Comparison of ENCODE assay signal across 20 cellular contexts in genomic region chr17:41419712-41420111, GRCh38. TPM values are rescaled to one million over a fixed set of nuclear protein-coding genes. Genes with fewer than 3 reads are reported as not detected.
A peak's percentile ranks its signal among the peaks of the same experiment; 100 is the strongest.
DNase-seq lines count a peak whose midpoint lies in the region; ATAC-seq and TF ChIP-seq lines count a peak whose summit lies in the region.
"Had no signal": no experiment of that assay in that cellular context is flagged by ENCODE, and none has a peak within 500 bp of the region (broad histone marks: within the 10 kb centered on the region; RNA-seq: fewer than 3 reads in every experiment).

No MANE protein-coding gene starts in this region.

- no peak overlapping the region for H3K23ac ChIP-seq in IMR-90 (ENCODE audit: low read depth, low read length)

- intact Hi-C loops in IMR-90 (cut with micrococcal nuclease) (no loop called here), MCF 10A (cut with micrococcal nuclease) (no loop called here), prostate gland (cut with DNase I) (no loop called here)

- peak overlapping the region; percentile 32 for H3K14ac ChIP-seq in IMR-90 (replicated peaks; ENCODE audit: low read depth, low read length)

- no peaks in the 10 kb centered on the region for H3K9me3 Mint-ChIP-seq in MCF 10A (ENCODE audit: unreplicated experiment)
- H3K9me3 Mint-ChIP-seq: CD4-positive, alpha-beta T cell had no signal

- in situ Hi-C loops in IMR-90 (cut with MboI; ENCODE audit: low sequenced_read_pairs) = no loop called here

- ATAC-seq in IMR-90 (ENCODE audit: low read depth) (no peak), HG03469 (IDR thresholded peaks at IDR 0.05; ENCODE audit: unreplicated experiment) (no peak)
- ATAC-seq: A549 had no signal

- peaks cover 35% of the 10 kb centered on the region for H3K4me1 ChIP-seq in IMR-90 (ENCODE audit: control insufficient read depth, insufficient read depth, low read length)
- peaks cover 3 to 24% of the 10 kb centered on the region in 2 donors for H3K4me1 ChIP-seq in esophagus (ENCODE audit: control insufficient read depth in 2 of 2, insufficient read depth in 2 of 2, low read length in 1 of 2)
- peaks cover 3% of the 10 kb centered on the region for H3K4me1 ChIP-seq in prostate gland (replicated peaks)
- H3K4me1 ChIP-seq: HAP-1, SJCRH30 had no signal

- H4K8ac ChIP-seq in IMR-90 (ENCODE audit: low read depth in 2 of 2, low read length in 2 of 2) = peak overlapping the region in 1 of 2 experiments; percentile 9; a peak in 1 of 4 replicates

- dilution Hi-C loops in IMR-90 (cut with HindIII; ENCODE audit: low sequenced_read_pairs, unreplicated experiment) = no loop called here

- no peak for TF ChIP-seq POLR2A in IMR-90 (IDR thresholded peaks at IDR 0.05; ENCODE audit: low read depth, low read length)
- no peak for TF ChIP-seq POLR2A in prostate gland (IDR thresholded peaks at IDR 0.05)

- H3K4me3 ChIP-seq in IMR-90 (ENCODE audit: insufficient read depth, low read depth, low read length) = no peak overlapping the region
- no peak overlapping the region for H3K4me3 ChIP-seq in esophagus (ENCODE audit: low read depth in 1 of 2, low read length in 2 of 2)
- no peak overlapping the region for H3K4me3 ChIP-seq in prostate gland
- H3K4me3 ChIP-seq: A549, HAP-1, SJCRH30 had no signal

- no peak overlapping the region for H2BK5ac ChIP-seq in IMR-90 (ENCODE audit: low read depth, low read length, poor library complexity, severe bottlenecking)

- no peak overlapping the region for H3K9ac ChIP-seq in IMR-90 (ENCODE audit: low read depth, low read length)

- POLR2A ChIA-PET in IMR-90 (lab: Charles Lee; ENCODE audit: unreplicated experiment) (no interaction called here), MCF 10A (lab: Yijun Ruan, JAX) (interaction anchor here (1.1 to 2.4 kb wide), 5 partner anchors 12 to 234 kb away, joined by 3 to 13 read pairs (median 7); no protein-coding TSS in a partner anchor)

- peak overlapping the region; percentile 89; the same call in 1 of the 3 replicates for H2BK15ac ChIP-seq in IMR-90 (ENCODE audit: low read depth, low read length)

- H3K4me2 ChIP-seq in IMR-90 (ENCODE audit: low read depth, low read length) = no peak overlapping the region
- H3K4me2 ChIP-seq: A549 had no signal

- BruUV-seq in IMR-90 (replicated peaks; lab: Mats Ljungman, UMichigan) (no TSS peak), MCF 10A (replicated peaks; lab: Mats Ljungman, UMichigan) (no TSS peak)

- peaks cover 32% of the 10 kb centered on the region for H3K4me1 Mint-ChIP-seq in MCF 10A (ENCODE audit: insufficient read depth, unreplicated experiment)

- DNase-seq in IMR-90 (no peak), MCF 10A (ENCODE audit: unreplicated experiment) (no peak), prostate gland (ENCODE audit: low spot score) (peak; percentile 64), NCI-H2227 treated with DMSO at 0.1 percent for 48 hours (lab: John Stamatoyannopoulos, UW) (no peak), NCI-H2081 treated with DMSO at 0.1 percent for 48 hours (lab: John Stamatoyannopoulos, UW) (no peak)
- DNase-seq in stimulated activated naive CD4-positive, alpha-beta T cell treated with Interleukin-2 at 50 U/mL for 16 hours (lab: John Stamatoyannopoulos, UW) = no peak
- DNase-seq: Caco-2; CD4-positive, alpha-beta T cell; GF-D8; KBM-7; NCI-H1105 treated with DMSO at 0.1 percent for 48 hours; NCI-H1694; NCI-H510A; NCI-H82; SJCRH30 had no signal

- H3K4ac ChIP-seq in IMR-90 (ENCODE audit: low read depth, low read length) = peak overlapping the region; percentile 63; the same call in 1 of the 2 replicates

- no peak overlapping the region for H2AFZ ChIP-seq in IMR-90 (replicated peaks; ENCODE audit: low read length, poor library complexity)

- H4K20me1 ChIP-seq in IMR-90 (ENCODE audit: insufficient read depth, low read length) = no peaks in the 10 kb centered on the region

- peak overlapping the region; percentile 79 for H2BK120ac ChIP-seq in IMR-90 (ENCODE audit: low read depth, low read length)

- peak overlapping the region; percentile 53 for H4K91ac ChIP-seq in IMR-90 (ENCODE audit: insufficient read depth, low read depth, low read length)

- H3K27me3 Mint-ChIP-seq in MCF 10A (ENCODE audit: insufficient read depth, unreplicated experiment) = no peaks in the 10 kb centered on the region
- H3K27me3 Mint-ChIP-seq: CD4-positive, alpha-beta T cell had no signal

- H3K36me3 Mint-ChIP-seq in MCF 10A (ENCODE audit: insufficient read depth, unreplicated experiment) = no peaks in the 10 kb centered on the region

- H3K9me3 ChIP-seq in IMR-90 (ENCODE audit: control insufficient read depth, insufficient read depth, low read length) = no peaks in the 10 kb centered on the region
- H3K9me3 ChIP-seq in esophagus (ENCODE audit: control insufficient read depth in 2 of 2, insufficient read depth in 1 of 2, low read depth in 1 of 2, low read length in 1 of 2) = no peaks in the 10 kb centered on the region
- H3K9me3 ChIP-seq in prostate gland = no peaks in the 10 kb centered on the region
- H3K9me3 ChIP-seq: A549, Caco-2, HAP-1, SJCRH30 had no signal

- peaks cover 29% of the 10 kb centered on the region for H3K9me1 ChIP-seq in IMR-90 (ENCODE audit: insufficient read depth, low read length)

- 86% methylated on average over 1 of the region's 4 CpGs; no CpG with 5 or more reads in 1 of the 2 experiments for WGBS in IMR-90 (ENCODE audit: extremely low coverage in 2 of 2, insufficient read length in 1 of 2), 2 experiments
- WGBS in esophagus, 2 donors = 51 to 74% methylated on average over 4 of the region's 4 CpGs
- WGBS in prostate gland = 30% methylated on average over 4 of the region's 4 CpGs

- TF ChIP-seq CTCF in IMR-90 (conservative IDR thresholded peaks at IDR 0.05; ENCODE audit: low read depth, low read length) = no peak
- no peak for TF ChIP-seq CTCF in MCF 10A (IDR thresholded peaks at IDR 0.05; ENCODE audit: unreplicated experiment)
- TF ChIP-seq CTCF in prostate gland (IDR thresholded peaks at IDR 0.05) = no peak

- no peaks in the 10 kb centered on the region for H3K79me1 ChIP-seq in IMR-90 (ENCODE audit: low read depth in 1 of 2, low read length in 2 of 2)

- peak overlapping the region; percentile 93; the same call in 1 of the 2 replicates for H2BK20ac ChIP-seq in IMR-90 (ENCODE audit: low read depth, low read length)

- peak overlapping the region; percentile 56 for H2AK5ac ChIP-seq in IMR-90 (ENCODE audit: low read depth, low read length)

- peak overlapping the region; percentile 39 for H3K27ac Mint-ChIP-seq in MCF 10A (ENCODE audit: low read depth, unreplicated experiment)
- H3K27ac Mint-ChIP-seq: CD4-positive, alpha-beta T cell had no signal

- H3K36me3 ChIP-seq in IMR-90 (ENCODE audit: control insufficient read depth, insufficient read depth, low read length) (no peaks in the 10 kb centered on the region), esophagus (ENCODE audit: control insufficient read depth in 2 of 2, insufficient read depth in 2 of 2, low read length in 1 of 2) (no peaks in the 10 kb centered on the region), prostate gland (no peaks in the 10 kb centered on the region)
- H3K36me3 ChIP-seq: HAP-1, SJCRH30 had no signal

- no peak overlapping the region for H3K56ac ChIP-seq in IMR-90 (ENCODE audit: extremely low read depth, insufficient read depth, low read length)

- H3K27ac ChIP-seq in IMR-90 (ENCODE audit: insufficient read depth, low read length) = no peak overlapping the region
- peak overlapping the region; percentile 6 to 73 for H3K27ac ChIP-seq in esophagus (ENCODE audit: low read depth in 2 of 2, low read length in 1 of 2)
- no peak overlapping the region for H3K27ac ChIP-seq in prostate gland
- H3K27ac ChIP-seq: A549, SJCRH30 had no signal

- no peaks in the 10 kb centered on the region for H3K27me3 ChIP-seq in IMR-90 (ENCODE audit: control insufficient read depth, insufficient read depth, low read length)
- H3K27me3 ChIP-seq in esophagus (ENCODE audit: control insufficient read depth in 1 of 2, insufficient read depth in 2 of 2, low read length in 2 of 2) = no peaks in the 10 kb centered on the region
- H3K27me3 ChIP-seq in prostate gland (replicated peaks; ENCODE audit: insufficient read depth) = no peaks in the 10 kb centered on the region
- H3K27me3 ChIP-seq: SJCRH30 had no signal

- no peak overlapping the region for H3K4me3 Mint-ChIP-seq in MCF 10A (ENCODE audit: unreplicated experiment)
- H3K4me3 Mint-ChIP-seq: CD4-positive, alpha-beta T cell had no signal

- TF ChIP-seq RAD21 in IMR-90 (IDR thresholded peaks at IDR 0.05; ENCODE audit: low read length) = no peak

- peak overlapping the region; percentile 33; the same call in 1 of the 2 replicates for H4K5ac ChIP-seq in IMR-90 (ENCODE audit: low read depth, low read length)

- CTCF ChIA-PET in IMR-90 (lab: Yijun Ruan, JAX) = interaction anchor here (1.9 kb wide), 1 partner anchor 129 kb away, joined by 4 read pairs; no protein-coding TSS in a partner anchor
- CTCF ChIA-PET in MCF 10A (lab: Yijun Ruan, JAX) = no interaction called here

- H2AK9ac ChIP-seq in IMR-90 (replicated peaks; ENCODE audit: low read depth, low read length, poor library complexity) = peak overlapping the region; percentile 0

- peak overlapping the region; percentile 16; the same call in 1 of the 2 replicates for H3K18ac ChIP-seq in IMR-90 (ENCODE audit: low read depth, low read length)

RNA-seq across cellular contexts. Expression of gene KRT37, which starts 4.7 kb away (rescaled TPM):
- total RNA-seq in IMR-90 (2012; rRNA removed) = not detected in 2 replicates
- polyA plus RNA-seq in IMR-90 (2012; rRNA removed) = not detected in 2 replicates
- not detected in 2 replicates for polyA plus RNA-seq in IMR-90 (2012; cell fraction: cytosol; rRNA removed)
- polyA plus RNA-seq in IMR-90 (2012; cell fraction: nucleus; rRNA removed; ENCODE audit: low replicate concordance) = not detected in 2 replicates
- total RNA-seq in MCF 10A (2022) = not detected in 2 replicates
- polyA plus RNA-seq in esophagus = not detected
- total RNA-seq in prostate gland = not detected
- total RNA-seq: Caco-2; CD4-positive, alpha-beta T cell; SJCRH30 had no signal
- polyA plus RNA-seq: A549, BJ had no signal

RNA-seq across cellular contexts. Expression of gene KRT38, which starts 21.1 kb away (rescaled TPM):
- total RNA-seq in IMR-90 (2012; rRNA removed) (not detected in 2 replicates), MCF 10A (2022) (not detected in 2 replicates), prostate gland (not detected)
- polyA plus RNA-seq in IMR-90 (2012; rRNA removed) (0.04 and 0.09 TPM in 2 replicates), esophagus (under 1 TPM in 1 of 2 donors, not detected in 1; 0.02 TPM)
- 0.04 and 0.09 TPM in 2 replicates for polyA plus RNA-seq in IMR-90 (2012; cell fraction: cytosol; rRNA removed)
- 0.02 and 0.03 TPM in 2 replicates for polyA plus RNA-seq in IMR-90 (2012; cell fraction: nucleus; rRNA removed; ENCODE audit: low replicate concordance)
- total RNA-seq: Caco-2; CD4-positive, alpha-beta T cell; SJCRH30 had no signal
- polyA plus RNA-seq: A549 had no signal

RNA-seq across cellular contexts. Expression of gene KRT31, which starts 22.3 kb away (rescaled TPM):
- not detected in 2 replicates for total RNA-seq in IMR-90 (2012; rRNA removed)
- polyA plus RNA-seq in IMR-90 (2012; rRNA removed) = 0.05 TPM in 1 of 2 replicates, not detected in the other
- polyA plus RNA-seq in IMR-90 (2012; cell fraction: cytosol; rRNA removed) = not detected in 2 replicates
- polyA plus RNA-seq in IMR-90 (2012; cell fraction: nucleus; rRNA removed; ENCODE audit: low replicate concordance) = 0.07 and 0.08 TPM in 2 replicates
- total RNA-seq in MCF 10A (2022) = not detected in 2 replicates
- polyA plus RNA-seq in esophagus = 10 to 100 TPM in 1 of 2 donors, 1 to 10 TPM in 1; 3.8 to 16.7 TPM
- not detected for total RNA-seq in prostate gland
- total RNA-seq: Caco-2; CD4-positive, alpha-beta T cell; SJCRH30 had no signal
- polyA plus RNA-seq: A549 had no signal

RNA-seq across cellular contexts. Expression of gene KRT34, which starts 37.6 kb away (rescaled TPM):
- 3.6 and 3.9 TPM in 2 replicates for total RNA-seq in IMR-90 (2012; rRNA removed)
- polyA plus RNA-seq in IMR-90 (2012; rRNA removed) = 3.4 and 4.2 TPM in 2 replicates
- polyA plus RNA-seq in IMR-90 (2012; cell fraction: cytosol; rRNA removed) = 1.6 and 2.5 TPM in 2 replicates
- 1.4 and 3.1 TPM in 2 replicates for polyA plus RNA-seq in IMR-90 (2012; cell fraction: nucleus; rRNA removed; ENCODE audit: low replicate concordance)
- total RNA-seq in MCF 10A (2022) = 0.40 and 0.42 TPM in 2 replicates
- under 1 TPM; 0.19 to 0.20 TPM for polyA plus RNA-seq in esophagus
- 1 to 10 TPM in 1 of 2 donors, not detected in 1; 1.5 TPM for total RNA-seq in prostate gland
- total RNA-seq: Caco-2; CD4-positive, alpha-beta T cell had no signal

RNA-seq across cellular contexts. Expression of gene KRT32, which starts 47.5 kb away (rescaled TPM):
- total RNA-seq in IMR-90 (2012; rRNA removed) (not detected in 2 replicates), MCF 10A (2022) (not detected in 2 replicates), prostate gland (not detected)
- polyA plus RNA-seq in IMR-90 (2012; rRNA removed) (0.06 and 0.09 TPM in 2 replicates), esophagus (1 to 10 TPM; 1.9 to 8.5 TPM)
- 0.07 TPM in 1 of 2 replicates, not detected in the other for polyA plus RNA-seq in IMR-90 (2012; cell fraction: cytosol; rRNA removed)
- 0.07 and 0.14 TPM in 2 replicates for polyA plus RNA-seq in IMR-90 (2012; cell fraction: nucleus; rRNA removed; ENCODE audit: low replicate concordance)
- total RNA-seq: Caco-2; CD4-positive, alpha-beta T cell; SJCRH30 had no signal
- polyA plus RNA-seq: A549 had no signal

Comparison
In these comparisons a context has a peak if more than half of its experiments do, and no peak if none do; other contexts are left out.
1. H3K27ac ChIP-seq: peak in esophagus (2 of 2); none in IMR-90 (single experiment) and prostate gland (0 of 2).